In genomic region chr3:49410102-49410843, GRCh38 we compare ENCODE assay signal across 9 cellular contexts. TPM values are rescaled to one million over a fixed set of nuclear protein-coding genes. Genes with fewer than 3 reads are reported as not detected.
DNase-seq lines count a peak whose midpoint lies in the region; ATAC-seq and TF ChIP-seq lines count a peak whose summit lies in the region.
"Had no signal": no experiment of that assay in that cellular context is flagged by ENCODE, and none has a peak within 500 bp of the region (broad histone marks: within the 10 kb centered on the region; RNA-seq: fewer than 3 reads in every experiment).

No MANE protein-coding gene starts in this region.

- H3K9ac ChIP-seq in NT2/D1 (ENCODE audit: insufficient read length, low read depth) (peak overlapping the region; percentile 99), neural progenitor cell (peak overlapping the region; percentile 87)

- peaks cover 69% of the 10 kb centered on the region for H3K4me1 Mint-ChIP-seq in CD14-positive monocyte
- peaks cover 38% of the 10 kb centered on the region for H3K4me1 Mint-ChIP-seq in neural progenitor cell

- peaks cover 68% of the 10 kb centered on the region for H3K79me2 ChIP-seq in neural progenitor cell (ENCODE audit: low read depth)

- peak overlapping the region in 6 of 7 donors; percentile 57 to 94 (median 92) for H3K27ac Mint-ChIP-seq in CD14-positive monocyte
- no peak overlapping the region for H3K27ac Mint-ChIP-seq in neural progenitor cell

- H3K36me3 Mint-ChIP-seq in CD14-positive monocyte, result peaks cover 16 to 20% of the 10 kb centered on the region in 2 donors
- H3K36me3 Mint-ChIP-seq in neural progenitor cell, result peaks cover 5% of the 10 kb centered on the region

- H3K9me3 ChIP-seq in NT2/D1 (ENCODE audit: insufficient read depth, low read length) (no peaks in the 10 kb centered on the region), neural progenitor cell (ENCODE audit: low read depth) (no peaks in the 10 kb centered on the region)
- H3K9me3 ChIP-seq in effector memory CD4-positive, alpha-beta T cell (ENCODE audit: control insufficient read depth, low read length), result no peaks in the 10 kb centered on the region

- H3K4me1 ChIP-seq in NT2/D1 (ENCODE audit: insufficient read depth, insufficient read length) (peaks cover 3% of the 10 kb centered on the region), neural progenitor cell (peaks cover 12% of the 10 kb centered on the region)
- H3K4me1 ChIP-seq in effector memory CD4-positive, alpha-beta T cell (ENCODE audit: control insufficient read depth, insufficient read depth, low read length, poor library complexity, severe bottlenecking), result peaks cover 42% of the 10 kb centered on the region

- peak overlapping the region; percentile 92 for H3K27ac ChIP-seq in effector memory CD4-positive, alpha-beta T cell (ENCODE audit: insufficient read depth, low read length, poor library complexity, severe bottlenecking)
- H3K27ac ChIP-seq in neural progenitor cell, result no peak overlapping the region

- H4K20me1 ChIP-seq in neural progenitor cell (ENCODE audit: low read depth), result peaks cover 61% of the 10 kb centered on the region

- peaks cover 0 to 2% (median 0%) of the 10 kb centered on the region in 7 donors for H3K9me3 Mint-ChIP-seq in CD14-positive monocyte
- H3K9me3 Mint-ChIP-seq in neural progenitor cell, result no peaks in the 10 kb centered on the region

- H3K27me3 Mint-ChIP-seq in CD14-positive monocyte (ENCODE audit: low read depth in 3 of 3) (peaks cover 0 to 2% (median 1%) of the 10 kb centered on the region in 3 donors), neural progenitor cell (ENCODE audit: insufficient read depth, low read depth) (peaks cover 4% of the 10 kb centered on the region)

- H3K4me3 ChIP-seq in NT2/D1 (ENCODE audit: insufficient read length, low read depth), result peak overlapping the region; percentile 92
- H3K4me3 ChIP-seq in effector memory CD4-positive, alpha-beta T cell (ENCODE audit: insufficient read depth, low read depth, low read length, poor library complexity, severe bottlenecking), result peak overlapping the region; percentile 52
- peak overlapping the region; percentile 84 for H3K4me3 ChIP-seq in neural progenitor cell

- peak overlapping the region; percentile 89 for H3K4me2 ChIP-seq in neural progenitor cell

- no peak for DNase-seq in CD14-positive monocyte (ENCODE audit: low spot score)
- DNase-seq in NT2/D1 (ENCODE audit: low read depth, low spot score), result no peak
- no peak for DNase-seq in effector memory CD4-positive, alpha-beta T cell
- no peak for DNase-seq in neural progenitor cell (ENCODE audit: low spot score)
- DNase-seq in nucleus accumbens (lab: John Stamatoyannopoulos, UW), result no peak
- DNase-seq in NCI-H524 (lab: John Stamatoyannopoulos, UW), result no peak
- no peak for DNase-seq in hypothalamus (lab: John Stamatoyannopoulos, UW)
- DNase-seq in omental fat pad (ENCODE audit: low spot score), result no peak
- DNase-seq: NCI-H524 treated with DMSO at 0.1 percent for 48 hours had no signal

- H3K27me3 ChIP-seq in NT2/D1 (ENCODE audit: insufficient read depth, insufficient read length) (no peaks in the 10 kb centered on the region), neural progenitor cell (no peaks in the 10 kb centered on the region)
- no peaks in the 10 kb centered on the region for H3K27me3 ChIP-seq in effector memory CD4-positive, alpha-beta T cell (replicated peaks; ENCODE audit: control insufficient read depth, insufficient read depth, low read length, poor library complexity, severe bottlenecking)

- peaks cover 15% of the 10 kb centered on the region for H3F3A ChIP-seq in neural progenitor cell (ENCODE audit: low read depth)

- no peak overlapping the region for H2AFZ ChIP-seq in neural progenitor cell (replicated peaks)

- TF ChIP-seq CTCF in CD14-positive monocyte (IDR thresholded peaks at IDR 0.05), result no peak
- TF ChIP-seq CTCF in neural progenitor cell (IDR thresholded peaks at IDR 0.05), result no peak
- TF ChIP-seq CTCF in omental fat pad (IDR thresholded peaks at IDR 0.05), result no peak

- H3K36me3 ChIP-seq in NT2/D1 (ENCODE audit: insufficient read depth, insufficient read length, low read length), result peaks cover 22% of the 10 kb centered on the region
- no peaks in the 10 kb centered on the region for H3K36me3 ChIP-seq in effector memory CD4-positive, alpha-beta T cell (ENCODE audit: control insufficient read depth, insufficient read depth, low read length)
- no peaks in the 10 kb centered on the region for H3K36me3 ChIP-seq in neural progenitor cell

- intact Hi-C loops in CD14-positive monocyte (cut with micrococcal nuclease), result loop anchor here (5.0 to 10.0 kb wide), 4 partner anchors 37 to 73 kb away; partner anchors contain the start of gene GPX1 (in 1 of the 2)

- no peak for ATAC-seq in omental fat pad (ENCODE audit: low FRiP score)

- peak overlapping the region; percentile 87 to 93 for H3K4me3 Mint-ChIP-seq in CD14-positive monocyte
- peak overlapping the region; percentile 92 for H3K4me3 Mint-ChIP-seq in neural progenitor cell

RNA-seq across cellular contexts. Expression of gene RHOA, which starts 1.5 kb away (rescaled TPM):
- polyA plus RNA-seq in CD14-positive monocyte, result 1,000 to 10,000 TPM; 1,179 to 1,306 TPM
- 449 and 460 TPM in 2 replicates for total RNA-seq in neural progenitor cell (ENCODE audit: low replicate concordance)
- total RNA-seq in omental fat pad, result 100 to 1,000 TPM; 456 to 542 (median 494) TPM

RNA-seq across cellular contexts. Expression of gene TCTA, which starts 1.9 kb away (rescaled TPM):
- polyA plus RNA-seq in CD14-positive monocyte, result 10 to 100 TPM; 22.4 to 26.7 TPM
- total RNA-seq in neural progenitor cell (ENCODE audit: low replicate concordance) (1.4 and 5.2 TPM in 2 replicates), omental fat pad (10 to 100 TPM; 15.1 to 30.9 (median 24.0) TPM)

RNA-seq across cellular contexts. Expression of gene AMT, which starts 12.0 kb away (rescaled TPM):
- polyA plus RNA-seq in CD14-positive monocyte, result 1 to 10 TPM; 2.0 to 3.1 TPM
- total RNA-seq in neural progenitor cell (ENCODE audit: low replicate concordance) (35.4 and 46.0 TPM in 2 replicates), omental fat pad (1 to 10 TPM; 1.6 to 6.8 (median 3.3) TPM)

RNA-seq across cellular contexts. Expression of gene NICN1, which starts 18.9 kb away (rescaled TPM):
- polyA plus RNA-seq in CD14-positive monocyte, result 1 to 10 TPM; 5.0 to 5.6 TPM
- 6.6 and 12.4 TPM in 2 replicates for total RNA-seq in neural progenitor cell (ENCODE audit: low replicate concordance)
- 1 to 10 TPM; 2.7 to 9.4 (median 5.6) TPM for total RNA-seq in omental fat pad

RNA-seq across cellular contexts. Expression of gene GPX1, which starts 52.1 kb away (rescaled TPM):
- polyA plus RNA-seq in CD14-positive monocyte, result 1,000 to 10,000 TPM; 1,394 to 2,105 TPM
- 70.8 and 165 TPM in 2 replicates for total RNA-seq in neural progenitor cell (ENCODE audit: low replicate concordance)
- total RNA-seq in omental fat pad, result 100 to 1,000 TPM; 318 to 730 (median 464) TPM
